In genomic region chr11:75554258-75555022, GRCh38 we compare ENCODE assay signal across 8 cellular contexts. TPM values are rescaled to one million over a fixed set of nuclear protein-coding genes. Genes with fewer than 3 reads are reported as not detected.
DNase-seq lines count a peak whose midpoint lies in the region; ATAC-seq and TF ChIP-seq lines count a peak whose summit lies in the region.

No MANE protein-coding gene starts in this region.

- ATAC-seq in activated T-helper 17 cell treated with anti-CD3 and anti-CD28 coated beads, Interleukin-2, amount 50 U/mL, for 72 hours (replicated peaks) = no peak

- no peaks in the 10 kb centered on the region for H3K27me3 ChIP-seq in iPS-20b (ENCODE audit: insufficient read depth, low read length)

- no peaks in the 10 kb centered on the region for H3K9me3 Mint-ChIP-seq in brain
- H3K9me3 Mint-ChIP-seq in activated T-helper 17 cell treated with anti-CD3 and anti-CD28 coated beads, Interleukin-2, amount 50 U/mL, for 72 hours = no peaks in the 10 kb centered on the region

- H3K27ac ChIP-seq in iPS-20b (ENCODE audit: low read length) = peak overlapping the region; percentile 51

- peak overlapping the region in 4 of 5 experiments; percentile 9 to 57 (median 54) for H3K4me3 Mint-ChIP-seq in brain
- no peak overlapping the region for H3K4me3 Mint-ChIP-seq in activated T-helper 17 cell treated with anti-CD3 and anti-CD28 coated beads, Interleukin-2, amount 50 U/mL, for 72 hours

- peaks cover 59% of the 10 kb centered on the region for H3K4me1 Mint-ChIP-seq in brain
- H3K4me1 Mint-ChIP-seq in activated T-helper 17 cell treated with anti-CD3 and anti-CD28 coated beads, Interleukin-2, amount 50 U/mL, for 72 hours = no peaks in the 10 kb centered on the region

- H3K9me3 ChIP-seq in iPS-20b (ENCODE audit: insufficient read depth, low read depth, low read length) = no peaks in the 10 kb centered on the region

- no peak overlapping the region for H3K4me3 ChIP-seq in iPS-20b (ENCODE audit: low read length)

- H3K36me3 ChIP-seq in iPS-20b (ENCODE audit: insufficient read depth, low read depth, low read length) = no peaks in the 10 kb centered on the region

- H3K4me1 ChIP-seq in iPS-20b (ENCODE audit: insufficient read depth, low read length) = peaks cover 15% of the 10 kb centered on the region

- H3K9ac ChIP-seq in iPS-20b (ENCODE audit: low read depth, low read length) = peak overlapping the region; percentile 56; the same call in 1 of the 2 replicates

- no peaks in the 10 kb centered on the region for H3K36me3 Mint-ChIP-seq in brain
- no peaks in the 10 kb centered on the region for H3K36me3 Mint-ChIP-seq in activated T-helper 17 cell treated with anti-CD3 and anti-CD28 coated beads, Interleukin-2, amount 50 U/mL, for 72 hours (ENCODE audit: low read depth)

- peak overlapping the region; percentile 64 to 95 (median 95) for H3K27ac Mint-ChIP-seq in brain
- H3K27ac Mint-ChIP-seq in activated T-helper 17 cell treated with anti-CD3 and anti-CD28 coated beads, Interleukin-2, amount 50 U/mL, for 72 hours = no peak overlapping the region

- peaks cover 3% of the 10 kb centered on the region for H3K27me3 Mint-ChIP-seq in brain
- no peaks in the 10 kb centered on the region for H3K27me3 Mint-ChIP-seq in activated T-helper 17 cell treated with anti-CD3 and anti-CD28 coated beads, Interleukin-2, amount 50 U/mL, for 72 hours

- DNase-seq in NCI-H1105 (lab: John Stamatoyannopoulos, UW) (peak; percentile 26), smooth muscle cell of the brain vasculature (ENCODE audit: low read depth, low spot score) (peak; percentile 99), activated gamma-delta T cell treated with Interleukin-2 at 50 U/mL for 16 hours (no peak), T-helper 9 cell (no peak), HuH-7 (ENCODE audit: low spot score) (no peak)

- no peak for TF ChIP-seq CTCF in brain (conservative IDR thresholded peaks at IDR 0.05)

RNA-seq across cellular contexts. Expression of gene SERPINH1, which starts 7.6 kb away (rescaled TPM):
- 53.2 TPM for polyA plus RNA-seq in brain (ENCODE audit: insufficient read depth, low read depth, low replicate concordance)
- total RNA-seq in activated T-helper 17 cell treated with anti-CD3 and anti-CD28 coated beads, Interleukin-2, amount 50 U/mL, for 72 hours = 10 to 100 TPM in 1 of 2 donors, 1 to 10 TPM in 1; 8.8 to 10.2 TPM

RNA-seq across cellular contexts. Expression of gene GDPD5, which starts 28.7 kb away (rescaled TPM):
- polyA plus RNA-seq in brain (ENCODE audit: insufficient read depth, low read depth, low replicate concordance) = 18.9 TPM
- 10 to 100 TPM; 26.8 to 54.2 TPM for total RNA-seq in activated T-helper 17 cell treated with anti-CD3 and anti-CD28 coated beads, Interleukin-2, amount 50 U/mL, for 72 hours

Comparison
In these comparisons a context has a peak if more than half of its experiments do, and no peak if none do; other contexts are left out.
1. DNase-seq: peak in NCI-H1105 (single experiment) and smooth muscle cell of the brain vasculature (single experiment); none in activated gamma-delta T cell treated with Interleukin-2 at 50 U/mL for 16 hours (single experiment), T-helper 9 cell (single experiment) and HuH-7 (single experiment).